10 cellular contexts compared by ENCODE assay signal in the genomic region with DNA sequence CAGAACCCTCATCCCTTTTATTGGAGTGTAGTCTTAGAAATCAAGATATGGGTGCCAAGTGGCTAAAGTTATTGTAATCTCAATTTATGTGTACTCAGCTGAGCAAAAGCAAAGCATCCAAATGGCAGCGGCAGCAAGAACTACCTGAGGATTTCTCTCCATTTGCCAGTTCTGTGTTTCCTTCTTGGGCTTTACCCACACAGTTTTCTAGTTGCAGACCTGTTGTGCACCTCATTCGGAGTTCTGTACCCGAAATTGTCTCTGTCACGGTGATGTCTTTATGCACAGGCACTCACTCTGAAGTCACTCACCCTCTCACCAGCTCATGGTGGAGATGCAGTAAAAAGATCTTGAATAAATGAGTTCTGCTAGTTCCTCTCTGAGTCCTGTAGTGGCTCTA. TPM values are rescaled to one million over a fixed set of nuclear protein-coding genes. Genes with fewer than 3 reads are reported as not detected.
DNase-seq lines count a peak whose midpoint lies in the region; ATAC-seq, FAIRE-seq and TF ChIP-seq lines count a peak whose summit lies in the region.
"Had no signal": no experiment of that assay in that cellular context is flagged by ENCODE, and none has a peak within 500 bp of the region (broad histone marks: within the 10 kb centered on the region; RNA-seq: fewer than 3 reads in every experiment).

No MANE protein-coding gene starts in this region.

- H3K4me3 Mint-ChIP-seq in activated CD4-positive, alpha-beta T cell treated with anti-CD3 and anti-CD28 coated beads for 36 hours, result no peak overlapping the region
- H3K4me3 Mint-ChIP-seq in activated naive CD8-positive, alpha-beta T cell treated with anti-CD3 and anti-CD28 coated beads, Interleukin-2, amount 10 ng/mL, durations not matched to agents 7 days and 5 days, result no peak overlapping the region
- no peak overlapping the region for H3K4me3 Mint-ChIP-seq in nephron

- peak overlapping the region; percentile 11 for H3K27ac Mint-ChIP-seq in activated CD4-positive, alpha-beta T cell treated with anti-CD3 and anti-CD28 coated beads for 36 hours
- peak overlapping the region; percentile 58 for H3K27ac Mint-ChIP-seq in activated naive CD8-positive, alpha-beta T cell treated with anti-CD3 and anti-CD28 coated beads, Interleukin-2, amount 10 ng/mL, durations not matched to agents 7 days and 5 days
- H3K27ac Mint-ChIP-seq in nephron, result peak overlapping the region; percentile 10 to 30 (median 29)

- peak overlapping the region in 1 of 4 donors; percentile 24 for H3K27ac ChIP-seq in upper lobe of left lung

- TF ChIP-seq CTCF in nephron (IDR thresholded peaks at IDR 0.05; ENCODE audit: unreplicated experiment in 3 of 3) (no peak), upper lobe of left lung (IDR thresholded peaks at IDR 0.05) (no peak)

- intact Hi-C loops in activated CD4-positive, alpha-beta T cell treated with anti-CD3 and anti-CD28 coated beads for 36 hours (cut with DNase I, micrococcal nuclease), result no loop called here

- TF ChIP-seq POLR2A in GM12891 (IDR thresholded peaks at IDR 0.05; ENCODE audit: low read depth, low read length), result no peak
- no peak for TF ChIP-seq POLR2A in upper lobe of left lung (IDR thresholded peaks at IDR 0.05)

- H3K9me3 Mint-ChIP-seq in activated CD4-positive, alpha-beta T cell treated with anti-CD3 and anti-CD28 coated beads for 36 hours (ENCODE audit: low read depth), result no peaks in the 10 kb centered on the region
- no peaks in the 10 kb centered on the region for H3K9me3 Mint-ChIP-seq in activated naive CD8-positive, alpha-beta T cell treated with anti-CD3 and anti-CD28 coated beads, Interleukin-2, amount 10 ng/mL, durations not matched to agents 7 days and 5 days
- no peaks in the 10 kb centered on the region for H3K9me3 Mint-ChIP-seq in nephron

- ATAC-seq in activated CD4-positive, alpha-beta T cell treated with anti-CD3 and anti-CD28 coated beads for 36 hours, result no peak
- ATAC-seq in activated naive CD8-positive, alpha-beta T cell treated with anti-CD3 and anti-CD28 coated beads, Interleukin-2, amount 10 ng/mL, durations not matched to agents 7 days and 5 days (ENCODE audit: low read depth), result no peak
- no peak for ATAC-seq in upper lobe of left lung (ENCODE audit: low FRiP score in 2 of 2)

- peaks cover 83% of the 10 kb centered on the region for H3K4me1 Mint-ChIP-seq in activated CD4-positive, alpha-beta T cell treated with anti-CD3 and anti-CD28 coated beads for 36 hours
- H3K4me1 Mint-ChIP-seq in activated naive CD8-positive, alpha-beta T cell treated with anti-CD3 and anti-CD28 coated beads, Interleukin-2, amount 10 ng/mL, durations not matched to agents 7 days and 5 days, result peaks cover 73% of the 10 kb centered on the region
- H3K4me1 Mint-ChIP-seq in nephron, result peaks cover 46% of the 10 kb centered on the region

- H3K4me1 ChIP-seq in upper lobe of left lung, result peaks cover 19 to 53% (median 34%) of the 10 kb centered on the region in 4 donors

- H3K9me3 ChIP-seq in upper lobe of left lung, result no peaks in the 10 kb centered on the region
- H3K9me3 ChIP-seq: left lung had no signal

- H3K27me3 Mint-ChIP-seq in activated CD4-positive, alpha-beta T cell treated with anti-CD3 and anti-CD28 coated beads for 36 hours, result no peaks in the 10 kb centered on the region
- H3K27me3 Mint-ChIP-seq in activated naive CD8-positive, alpha-beta T cell treated with anti-CD3 and anti-CD28 coated beads, Interleukin-2, amount 10 ng/mL, durations not matched to agents 7 days and 5 days, result no peaks in the 10 kb centered on the region
- no peaks in the 10 kb centered on the region for H3K27me3 Mint-ChIP-seq in nephron (ENCODE audit: low read depth)

- H3K36me3 Mint-ChIP-seq in activated CD4-positive, alpha-beta T cell treated with anti-CD3 and anti-CD28 coated beads for 36 hours (ENCODE audit: low read depth), result peaks cover 5% of the 10 kb centered on the region
- peaks cover 34% of the 10 kb centered on the region for H3K36me3 Mint-ChIP-seq in activated naive CD8-positive, alpha-beta T cell treated with anti-CD3 and anti-CD28 coated beads, Interleukin-2, amount 10 ng/mL, durations not matched to agents 7 days and 5 days
- H3K36me3 Mint-ChIP-seq in nephron (ENCODE audit: low read depth), result peaks cover 8% of the 10 kb centered on the region

- WGBS in upper lobe of left lung, 2 donors, result 85 to 97% methylated on average over 4 of the region's 4 CpGs

- POLR2A ChIA-PET in activated CD4-positive, alpha-beta T cell treated with anti-CD3 and anti-CD28 coated beads for 36 hours (lab: Charles Lee), result interaction anchor here (0.6 to 1.0 kb wide), 2 partner anchors 23 to 70 kb away, joined by 3 to 6 read pairs; no protein-coding TSS in a partner anchor
- POLR2A ChIA-PET in activated naive CD8-positive, alpha-beta T cell treated with anti-CD3 and anti-CD28 coated beads, Interleukin-2, amount 10 ng/mL, durations not matched to agents 7 days and 5 days (lab: Charles Lee), result interaction anchor here (0.7 to 2.5 kb wide), 5 partner anchors 9 to 121 kb away, joined by 3 to 15 read pairs (median 7); no protein-coding TSS in a partner anchor

- no peak for TF ChIP-seq EP300 in upper lobe of left lung (IDR thresholded peaks at IDR 0.05)

- CTCF ChIA-PET in activated CD4-positive, alpha-beta T cell treated with anti-CD3 and anti-CD28 coated beads for 36 hours (lab: Charles Lee), result interaction anchor here (0.7 to 3.7 kb wide), 24 partner anchors 9 to 771 kb away, joined by 3 to 33 read pairs (median 5); no protein-coding TSS in a partner anchor

- peak; percentile 43 for FAIRE-seq in GM12891 (lab: Jason Lieb, UNC)
- FAIRE-seq: A204.1 had no signal

- DNase-seq in activated CD4-positive, alpha-beta T cell treated with anti-CD3 and anti-CD28 coated beads for 36 hours, result no peak
- DNase-seq in activated CD4-positive, alpha-beta T cell treated with anti-CD3 and anti-CD28 coated beads, Interleukin-2, amount 50 U/mL, for 48 hours, result no peak
- no peak for DNase-seq in GM12891 (ENCODE audit: insufficient read length, low spot score)
- DNase-seq in activated naive CD8-positive, alpha-beta T cell treated with anti-CD3 and anti-CD28 coated beads, Interleukin-2, amount 10 ng/mL, durations not matched to agents 7 days and 5 days, result no peak
- DNase-seq in NCI-H128 (lab: John Stamatoyannopoulos, UW; ENCODE audit: unreplicated experiment), result no peak
- no peak for DNase-seq in DMS153 treated with DMSO at 0.1 percent for 48 hours (lab: John Stamatoyannopoulos, UW; ENCODE audit: unreplicated experiment)
- no peak for DNase-seq in upper lobe of left lung
- DNase-seq: left lung had no signal

- no peaks in the 10 kb centered on the region for H3K36me3 ChIP-seq in upper lobe of left lung
- H3K36me3 ChIP-seq: left lung had no signal

- H3K4me3 ChIP-seq in upper lobe of left lung, result no peak overlapping the region
- H3K4me3 ChIP-seq: left lung had no signal

- no peaks in the 10 kb centered on the region for H3K27me3 ChIP-seq in upper lobe of left lung
- H3K27me3 ChIP-seq: left lung had no signal

TF ChIP-seq in GM12891, 5 proteins besides CTCF, POLR2A, EP300 and RAD21:
- TF ChIP-seq PAX5 (IDR thresholded peaks at IDR 0.05; ENCODE audit: insufficient read depth, low read length, severe bottlenecking) (no peak), POLR2AphosphoS5 (IDR thresholded peaks at IDR 0.05; ENCODE audit: low read depth, low read length) (no peak), TAF1 (IDR thresholded peaks at IDR 0.05; ENCODE audit: low read depth, low read length) (no peak), SPI1 (IDR thresholded peaks at IDR 0.05; ENCODE audit: low read depth, low read length) (no peak), POU2F2 (IDR thresholded peaks at IDR 0.05; ENCODE audit: low read depth, low read length) (no peak)

RNA-seq across cellular contexts. Expression of gene INPP4A, which starts 43.6 kb away (rescaled TPM):
- total RNA-seq in activated CD4-positive, alpha-beta T cell treated with anti-CD3 and anti-CD28 coated beads for 36 hours, result 10 to 100 TPM; 29.1 to 33.0 TPM
- 16.5 TPM for polyA plus RNA-seq in GM12891 (2012; ENCODE audit: low read depth, missing spikeins)
- total RNA-seq in activated naive CD8-positive, alpha-beta T cell treated with anti-CD3 and anti-CD28 coated beads, Interleukin-2, amount 10 ng/mL, durations not matched to agents 7 days and 5 days, result 100 to 1,000 TPM; 147 to 159 TPM
- 10 to 100 TPM; 23.3 to 93.2 (median 36.5) TPM for total RNA-seq in upper lobe of left lung
